17 cellular contexts compared by ENCODE assay signal in the genomic region with DNA sequence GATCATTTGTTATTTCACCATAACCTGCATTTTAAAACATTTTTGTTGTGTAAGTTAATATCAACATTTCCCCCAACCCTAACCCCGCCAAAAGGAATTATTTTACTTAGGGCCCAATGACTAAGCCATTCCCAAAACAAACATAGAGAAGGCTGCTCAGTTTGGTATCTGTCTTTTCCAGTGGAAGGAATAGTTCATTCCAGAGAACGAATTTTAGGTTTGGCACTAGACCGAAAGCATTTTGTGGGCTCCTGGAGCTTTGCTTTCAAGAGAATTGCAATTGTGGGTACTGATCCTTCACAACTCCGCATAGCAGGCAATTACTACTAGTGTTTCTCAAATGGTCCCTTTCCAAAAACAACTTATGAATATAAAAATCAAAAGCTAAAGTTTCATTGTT.
"Had no signal": no experiment of that assay in that cellular context is flagged by ENCODE, and none has a peak within 500 bp of the region (broad histone marks: within the 10 kb centered on the region; RNA-seq: fewer than 3 reads in every experiment).

No MANE protein-coding gene starts in this region.

- H3K4me3 ChIP-seq: prostate gland, thyroid gland had no signal

- H3K9me3 ChIP-seq: prostate gland, thyroid gland had no signal

- FAIRE-seq: urothelium cell line had no signal

- DNase-seq: activated CD4-positive, alpha-beta memory T cell treated with anti-CD3 and anti-CD28 coated beads for 36 hours; activated CD8-positive, alpha-beta memory T cell treated with anti-CD3 and anti-CD28 coated beads, Interleukin-2, amount 10 ng/mL, durations not matched to agents 7 days and 5 days; activated naive CD4-positive, alpha-beta T cell treated with anti-CD3 and anti-CD28 coated beads, Interleukin-2, amount 10 ng/mL, durations not matched to agents 7 days and 5 days; activated T-cell treated with anti-CD3 and anti-CD28 coated beads, Interleukin-2, amount 50 U/mL, for 1 hour; brain microvascular endothelial cell; effector memory CD8-positive, alpha-beta T cell; glutamatergic neuron; hypothalamus; nephron progenitor cell; occipital lobe; right cardiac atrium; stimulated activated CD4-positive, alpha-beta T cell treated with anti-CD3 and anti-CD28 coated beads, Interleukin-12 subunit alpha, Interleukin-12 subunit beta, amount 100 ng/mL, for 4 hours; thyroid gland; WERI-Rb-1 had no signal

- H3K4me1 ChIP-seq: prostate gland, thyroid gland had no signal

- ATAC-seq: activated CD8-positive, alpha-beta memory T cell treated with anti-CD3 and anti-CD28 coated beads, Interleukin-2, amount 10 ng/mL, durations not matched to agents 7 days and 5 days; effector memory CD8-positive, alpha-beta T cell; right cardiac atrium; stimulated activated effector memory CD8-positive, alpha-beta T cell treated with anti-CD3 and anti-CD28 coated beads, Interleukin-12 subunit alpha, Interleukin-12 subunit beta, amount 100 ng/mL, for 72 hours had no signal

- H3K27me3 ChIP-seq: brain microvascular endothelial cell, thyroid gland had no signal

- H3K36me3 ChIP-seq: brain microvascular endothelial cell, prostate gland, thyroid gland, WERI-Rb-1 had no signal

- H3K27ac ChIP-seq: brain microvascular endothelial cell, prostate gland, thyroid gland, WERI-Rb-1 had no signal
